Comparison of ENCODE assay signal across 8 cellular contexts in the genomic region with DNA sequence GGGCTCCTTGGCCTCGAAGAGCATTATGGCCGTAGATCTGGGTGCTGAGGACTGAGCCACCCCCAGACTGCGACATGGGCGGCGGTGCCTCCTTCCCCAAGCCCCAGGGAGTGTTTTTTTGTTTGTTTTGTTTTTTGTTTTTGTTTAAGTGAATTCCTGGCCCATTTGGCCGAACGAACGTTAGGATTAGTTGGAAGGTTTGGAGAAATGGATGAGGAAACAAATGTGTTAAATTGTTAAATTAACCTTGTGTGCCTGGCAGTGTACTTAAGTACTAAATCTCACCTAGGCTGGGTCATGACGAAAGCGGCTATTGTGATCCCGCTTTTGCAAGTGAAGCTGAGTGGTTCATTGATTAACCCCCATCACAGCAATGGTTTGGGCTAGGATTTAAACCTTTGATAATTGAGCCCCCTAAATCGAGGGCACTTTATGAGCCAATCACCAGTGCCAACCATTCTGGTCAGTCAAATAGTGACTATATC. TPM values are rescaled to one million over a fixed set of nuclear protein-coding genes. Genes with fewer than 3 reads are reported as not detected.
DNase-seq lines count a peak whose midpoint lies in the region; ATAC-seq and TF ChIP-seq lines count a peak whose summit lies in the region.

No MANE protein-coding gene starts in this region.

- peaks cover under 1% of the 10 kb centered on the region for H3K27me3 Mint-ChIP-seq in activated naive CD8-positive, alpha-beta T cell treated with anti-CD3 and anti-CD28 coated beads, Interleukin-2, amount 10 ng/mL, durations not matched to agents 7 days and 5 days

- H3K36me3 Mint-ChIP-seq in activated naive CD8-positive, alpha-beta T cell treated with anti-CD3 and anti-CD28 coated beads, Interleukin-2, amount 10 ng/mL, durations not matched to agents 7 days and 5 days, result peaks cover 5% of the 10 kb centered on the region

- H3K4me3 ChIP-seq in left ventricle myocardium inferior, result peak overlapping the region; percentile 79
- H3K4me3 ChIP-seq in right lobe of liver, result peak overlapping the region; percentile 74 to 81 (median 76)
- peak overlapping the region; percentile 51 for H3K4me3 ChIP-seq in urinary bladder (ENCODE audit: low read depth, low read length)

- H3K36me3 ChIP-seq in left ventricle myocardium inferior (peaks cover 31% of the 10 kb centered on the region), right lobe of liver (peaks cover 0 to 2% (median 1%) of the 10 kb centered on the region in 4 donors), urinary bladder (ENCODE audit: insufficient read depth) (no peaks in the 10 kb centered on the region)

- peak overlapping the region; percentile 96 for H3K4me3 Mint-ChIP-seq in activated naive CD8-positive, alpha-beta T cell treated with anti-CD3 and anti-CD28 coated beads, Interleukin-2, amount 10 ng/mL, durations not matched to agents 7 days and 5 days

- TF ChIP-seq POLR2A in right lobe of liver (IDR thresholded peaks at IDR 0.05), result no peak

- no peaks in the 10 kb centered on the region for H3K27me3 ChIP-seq in left ventricle myocardium inferior (ENCODE audit: low read depth)
- no peaks in the 10 kb centered on the region for H3K27me3 ChIP-seq in right lobe of liver

- no peak for TF ChIP-seq CTCF in left ventricle myocardium inferior (IDR thresholded peaks at IDR 0.05; ENCODE audit: borderline replicate concordance)
- no peak for TF ChIP-seq CTCF in right lobe of liver (IDR thresholded peaks at IDR 0.05)

- intact Hi-C loops in left ventricle myocardium inferior (cut with micrococcal nuclease) (no loop called here), Right ventricle myocardium inferior (cut with DNase I) (loop anchor here (2.0 kb wide), 1 partner anchor 22 kb away; no protein-coding TSS in a partner anchor), right lobe of liver (cut with DNase I) (no loop called here)

- H3K4me1 Mint-ChIP-seq in activated naive CD8-positive, alpha-beta T cell treated with anti-CD3 and anti-CD28 coated beads, Interleukin-2, amount 10 ng/mL, durations not matched to agents 7 days and 5 days, result peaks cover 8% of the 10 kb centered on the region

- DNase-seq in left ventricle myocardium inferior (no peak), Right ventricle myocardium inferior (ENCODE audit: missing footprints) (no peak), right lobe of liver (no peak), NK-92 (lab: John Stamatoyannopoulos, UW; ENCODE audit: unreplicated experiment) (no peak), NCI-H524 treated with DMSO at 0.1 percent for 48 hours (lab: John Stamatoyannopoulos, UW) (no peak), Ammon's horn (ENCODE audit: low spot score) (no peak)
- DNase-seq in activated naive CD8-positive, alpha-beta T cell treated with anti-CD3 and anti-CD28 coated beads, Interleukin-2, amount 10 ng/mL, durations not matched to agents 7 days and 5 days, result no peak

- 12% methylated on average over 12 of the region's 12 CpGs for WGBS in right lobe of liver (ENCODE audit: insufficient coverage, low coverage, low lambda C conversion rate, missing lambda C conversion rate)
- 30% methylated on average over 12 of the region's 12 CpGs for WGBS in urinary bladder

- peaks cover 26% of the 10 kb centered on the region for H3K4me1 ChIP-seq in left ventricle myocardium inferior
- peaks cover 0 to 25% (median 0%) of the 10 kb centered on the region in 4 donors for H3K4me1 ChIP-seq in right lobe of liver
- peaks cover 3% of the 10 kb centered on the region for H3K4me1 ChIP-seq in urinary bladder (ENCODE audit: insufficient read depth)

- ATAC-seq in Right ventricle myocardium inferior (no peak), right lobe of liver (peak; percentile 5 to 26 (median 10))
- no peak for ATAC-seq in activated naive CD8-positive, alpha-beta T cell treated with anti-CD3 and anti-CD28 coated beads, Interleukin-2, amount 10 ng/mL, durations not matched to agents 7 days and 5 days (ENCODE audit: low read depth)

- peak overlapping the region; percentile 84 for H3K27ac ChIP-seq in left ventricle myocardium inferior (replicated peaks)
- peak overlapping the region; percentile 73 to 93 (median 90) for H3K27ac ChIP-seq in right lobe of liver
- H3K27ac ChIP-seq in urinary bladder (ENCODE audit: low read depth), result peak overlapping the region; percentile 73

- POLR2A ChIA-PET in activated naive CD8-positive, alpha-beta T cell treated with anti-CD3 and anti-CD28 coated beads, Interleukin-2, amount 10 ng/mL, durations not matched to agents 7 days and 5 days (lab: Charles Lee), result interaction anchor here (1.0 to 3.0 kb wide), 4 partner anchors 23 to 336 kb away, joined by 3 to 38 read pairs (median 4); a partner anchor contains a TSS

- H3K9me3 Mint-ChIP-seq in activated naive CD8-positive, alpha-beta T cell treated with anti-CD3 and anti-CD28 coated beads, Interleukin-2, amount 10 ng/mL, durations not matched to agents 7 days and 5 days, result no peaks in the 10 kb centered on the region

- H3K27ac Mint-ChIP-seq in activated naive CD8-positive, alpha-beta T cell treated with anti-CD3 and anti-CD28 coated beads, Interleukin-2, amount 10 ng/mL, durations not matched to agents 7 days and 5 days, result peak overlapping the region; percentile 91

- H3K9me3 ChIP-seq in left ventricle myocardium inferior (replicated peaks) (no peaks in the 10 kb centered on the region), right lobe of liver (no peaks in the 10 kb centered on the region)

RNA-seq across cellular contexts. Expression of a gene that starts 22.9 kb away (rescaled TPM):
- total RNA-seq in left ventricle myocardium inferior, result 261 TPM
- 277 TPM for total RNA-seq in Right ventricle myocardium inferior
- total RNA-seq in activated naive CD8-positive, alpha-beta T cell treated with anti-CD3 and anti-CD28 coated beads, Interleukin-2, amount 10 ng/mL, durations not matched to agents 7 days and 5 days, result 100 to 1,000 TPM; 587 to 601 TPM
- total RNA-seq in right lobe of liver, result 100 to 1,000 TPM; 175 to 292 (median 237) TPM
- total RNA-seq in urinary bladder, result 649 TPM
- 376 TPM for polyA plus RNA-seq in urinary bladder

RNA-seq across cellular contexts. Expression of a gene that starts 23.5 kb away (rescaled TPM):
- total RNA-seq in left ventricle myocardium inferior, result 5.2 TPM
- 7.3 TPM for total RNA-seq in Right ventricle myocardium inferior
- 10 to 100 TPM; 19.0 to 19.2 TPM for total RNA-seq in activated naive CD8-positive, alpha-beta T cell treated with anti-CD3 and anti-CD28 coated beads, Interleukin-2, amount 10 ng/mL, durations not matched to agents 7 days and 5 days
- 1 to 10 TPM; 2.0 to 5.1 (median 4.3) TPM for total RNA-seq in right lobe of liver
- 17.5 TPM for total RNA-seq in urinary bladder
- 3.2 TPM for polyA plus RNA-seq in urinary bladder

RNA-seq across cellular contexts. Expression of a gene that starts 35.8 kb away (rescaled TPM):
- total RNA-seq in left ventricle myocardium inferior (4.1 TPM), Right ventricle myocardium inferior (3.4 TPM), right lobe of liver (1 to 10 TPM; 1.1 to 2.8 (median 2.2) TPM), urinary bladder (18.9 TPM)
- 1 to 10 TPM; 3.4 to 3.6 TPM for total RNA-seq in activated naive CD8-positive, alpha-beta T cell treated with anti-CD3 and anti-CD28 coated beads, Interleukin-2, amount 10 ng/mL, durations not matched to agents 7 days and 5 days
- polyA plus RNA-seq in urinary bladder, result 1.8 TPM

Comparison
In these comparisons a context has a peak if more than half of its experiments do, and no peak if none do; other contexts are left out.
1. ATAC-seq: peak in right lobe of liver (4 of 4); none in Right ventricle myocardium inferior (single experiment) and activated naive CD8-positive, alpha-beta T cell treated with anti-CD3 and anti-CD28 coated beads, Interleukin-2, amount 10 ng/mL, durations not matched to agents 7 days and 5 days (single experiment).
2. Peak in every context shown above with its lines, with median percentiles within 50 percentile points of each other: H3K27ac ChIP-seq and H3K4me3 ChIP-seq.